ENCODE assay signal across 8 cellular contexts in genomic region chr17:82231312-82231561, GRCh38. TPM values are rescaled to one million over a fixed set of nuclear protein-coding genes. Genes with fewer than 3 reads are reported as not detected.
DNase-seq lines count a peak whose midpoint lies in the region; ATAC-seq lines count a peak whose summit lies in the region.

No MANE protein-coding gene starts in this region.

- intact Hi-C loops in Right ventricle myocardium inferior (cut with DNase I) (loop anchor here (5.0 kb wide), 1 partner anchor 41 kb away; the partner anchor contains the start of gene CSNK1D), cardiac septum (cut with DNase I) (no loop called here), aorta (cut with DNase I) (no loop called here)

- no peaks in the 10 kb centered on the region for H3K36me3 ChIP-seq in aorta (ENCODE audit: control insufficient read depth in 1 of 2, insufficient read depth in 2 of 2, low read length in 1 of 2)

- no peaks in the 10 kb centered on the region for H3K4me1 ChIP-seq in aorta (ENCODE audit: control insufficient read depth in 1 of 2, insufficient read depth in 2 of 2, low read length in 2 of 2)

- H3K9me3 ChIP-seq in aorta (ENCODE audit: control insufficient read depth, low read length): no peaks in the 10 kb centered on the region

- H3K27me3 Mint-ChIP-seq in central memory CD8-positive, alpha-beta T cell: no peaks in the 10 kb centered on the region
- no peaks in the 10 kb centered on the region for H3K27me3 Mint-ChIP-seq in memory B cell

- no peak for DNase-seq in Right ventricle myocardium inferior (ENCODE audit: missing footprints)
- no peak for DNase-seq in cardiac septum (ENCODE audit: low spot score)
- no peak for DNase-seq in central memory CD8-positive, alpha-beta T cell (ENCODE audit: low spot score in 2 of 2)
- DNase-seq in memory B cell (ENCODE audit: low spot score in 2 of 2): peak in 1 of 2 donors; percentile 70
- no peak for DNase-seq in aorta
- no peak for DNase-seq in DMS53 treated with DMSO at 0.1 percent for 48 hours (lab: John Stamatoyannopoulos, UW; ENCODE audit: unreplicated experiment)
- no peak for DNase-seq in cortex of kidney (lab: John Stamatoyannopoulos, UW)

- no peak overlapping the region for H3K27ac Mint-ChIP-seq in central memory CD8-positive, alpha-beta T cell (ENCODE audit: low read depth)
- no peak overlapping the region for H3K27ac Mint-ChIP-seq in memory B cell

- peaks cover 10% of the 10 kb centered on the region for H3K36me3 Mint-ChIP-seq in central memory CD8-positive, alpha-beta T cell (ENCODE audit: insufficient read depth)
- no peaks in the 10 kb centered on the region for H3K36me3 Mint-ChIP-seq in memory B cell

- ATAC-seq in Right ventricle myocardium inferior (peak; percentile 0), memory B cell (ENCODE audit: low read depth) (peak; percentile 25), aorta (ENCODE audit: low FRiP score) (peak; percentile 2), GM18873 (IDR thresholded peaks at IDR 0.05; ENCODE audit: low FRiP score, unreplicated experiment) (no peak)
- ATAC-seq in central memory CD8-positive, alpha-beta T cell (replicated peaks; ENCODE audit: extremely low read depth, poor library complexity, severe bottlenecking): peak; percentile 5

- peaks cover 15% of the 10 kb centered on the region for H3K4me1 Mint-ChIP-seq in central memory CD8-positive, alpha-beta T cell
- peaks cover 14% of the 10 kb centered on the region for H3K4me1 Mint-ChIP-seq in memory B cell

- peaks cover 0 to 3% of the 10 kb centered on the region in 2 donors for H3K27me3 ChIP-seq in aorta (ENCODE audit: control insufficient read depth in 1 of 2, insufficient read depth in 2 of 2, low read length in 1 of 2)

- WGBS in aorta, 2 donors: 0 to 1% methylated on average over 16 to 18 of the region's 18 CpGs

- no peaks in the 10 kb centered on the region for H3K9me3 Mint-ChIP-seq in central memory CD8-positive, alpha-beta T cell
- H3K9me3 Mint-ChIP-seq in memory B cell: no peaks in the 10 kb centered on the region

- no peak overlapping the region for H3K4me3 Mint-ChIP-seq in central memory CD8-positive, alpha-beta T cell
- peak overlapping the region; percentile 75 for H3K4me3 Mint-ChIP-seq in memory B cell

- H3K4me3 ChIP-seq in aorta (ENCODE audit: low read length in 2 of 2): peak overlapping the region; percentile 8 to 51

- H3K27ac ChIP-seq in aorta (ENCODE audit: low read depth in 1 of 2, low read length in 2 of 2): peak overlapping the region in 1 of 2 donors; percentile 59

RNA-seq across cellular contexts. Expression of gene SLC16A3, which starts 2.4 kb away (rescaled TPM):
- total RNA-seq in Right ventricle myocardium inferior: 10.4 TPM
- total RNA-seq in cardiac septum: 20.7 TPM
- total RNA-seq in aorta: 10 to 100 TPM; 55.6 to 96.9 TPM
- 10 to 100 TPM in 1 of 2 donors, 1 to 10 TPM in 1; 7.6 to 20.3 TPM for polyA plus RNA-seq in aorta

RNA-seq across cellular contexts. Expression of gene CCDC57, which starts 18.6 kb away (rescaled TPM):
- total RNA-seq in Right ventricle myocardium inferior: 7.9 TPM
- total RNA-seq in cardiac septum: 10.6 TPM
- 10 to 100 TPM; 31.2 to 53.4 TPM for total RNA-seq in aorta
- 100 to 1,000 TPM in 1 of 2 donors, 10 to 100 TPM in 1; 17.8 to 145 TPM for polyA plus RNA-seq in aorta

RNA-seq across cellular contexts. Expression of gene CSNK1D, which starts 42.3 kb away (rescaled TPM):
- 62.6 TPM for total RNA-seq in Right ventricle myocardium inferior
- total RNA-seq in cardiac septum: 80.9 TPM
- total RNA-seq in aorta: 100 to 1,000 TPM; 130 to 153 TPM
- 10 to 100 TPM; 39.9 to 73.4 TPM for polyA plus RNA-seq in aorta
